18 cellular contexts compared by ENCODE assay signal in the genomic region with DNA sequence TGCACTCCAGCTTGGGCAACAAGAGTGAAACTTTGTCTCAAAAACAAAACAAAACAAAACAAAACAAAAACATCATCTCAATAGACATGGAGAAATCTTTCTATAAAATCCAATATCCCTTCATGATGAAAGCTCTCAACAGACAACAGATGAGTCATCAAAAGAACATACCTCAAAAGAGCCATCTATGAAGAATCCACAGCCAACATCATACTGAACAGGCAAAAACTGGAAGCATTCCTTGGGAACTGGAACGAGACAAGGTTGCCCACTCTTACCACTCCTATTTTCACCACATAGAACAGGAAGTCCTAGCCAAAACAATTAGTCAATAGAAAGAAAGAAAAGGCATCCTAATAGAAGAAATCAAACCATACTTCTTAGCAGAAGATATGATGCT.
"Had no signal": no experiment of that assay in that cellular context is flagged by ENCODE, and none has a peak within 500 bp of the region (broad histone marks: within the 10 kb centered on the region; RNA-seq: fewer than 3 reads in every experiment).

No MANE protein-coding gene starts in this region.

- H3K9me3 Mint-ChIP-seq: nephron progenitor cell had no signal

- H3K4me1 ChIP-seq: esophagus muscularis mucosa, parathyroid adenoma, prostate gland, stomach, transverse colon had no signal

- H3K4me1 Mint-ChIP-seq: nephron progenitor cell had no signal

- H3K27ac ChIP-seq: coronary artery, esophagus muscularis mucosa, parathyroid adenoma, prostate gland, skin epidermis, stomach, thoracic aorta, transverse colon had no signal

- DNase-seq: effector CD4-positive, alpha-beta T cell; foreskin melanocyte; head of caudate nucleus; hippocampal formation; naive thymus-derived CD4-positive, alpha-beta T cell; nephron progenitor cell; retina; stimulated activated CD4-positive, alpha-beta T cell treated with anti-CD3 and anti-CD28 coated beads, Interleukin-12 subunit alpha, Interleukin-12 subunit beta, amount 100 ng/mL, for 4 hours; stimulated activated naive CD4-positive, alpha-beta T cell; stomach; substantia nigra; transverse colon had no signal

- H3K4me3 ChIP-seq: coronary artery, esophagus muscularis mucosa, prostate gland, skin epidermis, stomach, thoracic aorta, transverse colon had no signal

- H3K9me3 ChIP-seq: esophagus muscularis mucosa, prostate gland, stomach, thoracic aorta, transverse colon had no signal

- H3K4me3 Mint-ChIP-seq: naive thymus-derived CD4-positive, alpha-beta T cell; nephron progenitor cell had no signal

- H3K36me3 ChIP-seq: esophagus muscularis mucosa, prostate gland, stomach, thoracic aorta, transverse colon had no signal

- H3K27ac Mint-ChIP-seq: naive thymus-derived CD4-positive, alpha-beta T cell; nephron progenitor cell had no signal

- H3K27me3 Mint-ChIP-seq: naive thymus-derived CD4-positive, alpha-beta T cell had no signal

- H3K27me3 ChIP-seq: esophagus muscularis mucosa, stomach, transverse colon had no signal
